ENCODE assay signal across 23 cellular contexts in genomic region chr13:43551897-43552456, GRCh38.
A peak's percentile ranks its signal among the peaks of the same experiment; 100 is the strongest.
DNase-seq lines count a peak whose midpoint lies in the region; ATAC-seq, FAIRE-seq and TF ChIP-seq lines count a peak whose summit lies in the region.
"Had no signal": no experiment of that assay in that cellular context is flagged by ENCODE, and none has a peak within 500 bp of the region (broad histone marks: within the 10 kb centered on the region; RNA-seq: fewer than 3 reads in every experiment).

No MANE protein-coding gene starts in this region.

- WGBS in body of pancreas, 2 donors, result 55 to 62% methylated on average over 3 of the region's 3 CpGs
- WGBS in prostate gland, result 89% methylated on average over 3 of the region's 3 CpGs

- TF ChIP-seq POLR2A in body of pancreas (IDR thresholded peaks at IDR 0.05) (no peak), prostate gland (IDR thresholded peaks at IDR 0.05) (no peak)

- peak; percentile 65 for ATAC-seq in HG03432 (IDR thresholded peaks at IDR 0.05; ENCODE audit: unreplicated experiment)
- ATAC-seq in body of pancreas, result peak; percentile 78
- ATAC-seq in GM21825 (IDR thresholded peaks at IDR 0.05; ENCODE audit: unreplicated experiment), result no peak
- ATAC-seq: T-cell had no signal

- H3K36me3 ChIP-seq in body of pancreas (replicated peaks in 1 of 2; ENCODE audit: insufficient read depth in 1 of 2, low read depth in 2 of 2) (no peaks in the 10 kb centered on the region), prostate gland (no peaks in the 10 kb centered on the region)
- H3K36me3 ChIP-seq: BLaER1, HAP-1 had no signal

- no peak for DNase-seq in GM18507 (ENCODE audit: extremely low spot score, insufficient read length, low read depth)
- no peak for DNase-seq in body of pancreas
- peak; percentile 28 for DNase-seq in renal cortical epithelial cell (ENCODE audit: low read depth)
- no peak for DNase-seq in prostate gland (ENCODE audit: low spot score)
- no peak for DNase-seq in activated CD8-positive, alpha-beta memory T cell treated with anti-CD3 and anti-CD28 coated beads for 24 hours
- DNase-seq in T-helper 9 cell, result no peak
- DNase-seq: CD4-positive, alpha-beta memory T cell; DND-41; Karpas-422; NCI-H146; NCI-H2029 treated with DMSO at 0.1 percent for 48 hours; NCI-H2171 treated with DMSO at 0.1 percent for 48 hours; NCI-H446 treated with DMSO at 0.1 percent for 48 hours; NCI-H748 treated with DMSO at 0.1 percent for 48 hours; SHP77; T-cell had no signal

- peak; percentile 56 for FAIRE-seq in GM18507 (lab: Jason Lieb, UNC)
- FAIRE-seq: D721Med, GM19239 had no signal

- intact Hi-C loops in body of pancreas (cut with DNase I), result no loop called here
- intact Hi-C loops in prostate gland (cut with DNase I), result no loop called here

- H3K4me1 ChIP-seq in body of pancreas (peaks cover 5% of the 10 kb centered on the region), prostate gland (replicated peaks) (no peaks in the 10 kb centered on the region)
- H3K4me1 ChIP-seq: BLaER1 had no signal

- peak overlapping the region in 1 of 4 donors; percentile 30 for H3K27ac ChIP-seq in body of pancreas
- H3K27ac ChIP-seq in prostate gland, result no peak overlapping the region
- H3K27ac ChIP-seq: BLaER1, SK-N-MC had no signal

- no peaks in the 10 kb centered on the region for H3K27me3 ChIP-seq in body of pancreas
- H3K27me3 ChIP-seq in prostate gland (replicated peaks; ENCODE audit: insufficient read depth), result no peaks in the 10 kb centered on the region
- H3K27me3 ChIP-seq: BLaER1 had no signal

- H3K4me3 ChIP-seq in body of pancreas, result no peak overlapping the region
- no peak overlapping the region for H3K4me3 ChIP-seq in prostate gland
- H3K4me3 ChIP-seq: BLaER1, HAP-1, SK-N-MC had no signal

- TF ChIP-seq CTCF in body of pancreas (IDR thresholded peaks at IDR 0.05) (no peak), prostate gland (IDR thresholded peaks at IDR 0.05) (no peak)

- H3K9me3 ChIP-seq in body of pancreas (no peaks in the 10 kb centered on the region), prostate gland (no peaks in the 10 kb centered on the region)
- H3K9me3 ChIP-seq: BLaER1, HAP-1 had no signal
